ENCODE assay signal across 8 cellular contexts in genomic region chr17:47895254-47895855, GRCh38. TPM values are rescaled to one million over a fixed set of nuclear protein-coding genes. Genes with fewer than 3 reads are reported as not detected.
A peak's percentile ranks its signal among the peaks of the same experiment; 100 is the strongest.
DNase-seq lines count a peak whose midpoint lies in the region; ATAC-seq and TF ChIP-seq lines count a peak whose summit lies in the region.

No MANE protein-coding gene starts in this region.

- ATAC-seq in HG03196 (IDR thresholded peaks at IDR 0.05; ENCODE audit: unreplicated experiment) (no peak), GM21423 (IDR thresholded peaks at IDR 0.05; ENCODE audit: unreplicated experiment) (no peak)

- H2AFZ ChIP-seq in SU-DHL-6 (ENCODE audit: low read depth, low read length, severe bottlenecking) = peak overlapping the region; percentile 75

- H3K4me2 ChIP-seq in SU-DHL-6 (ENCODE audit: low read depth, low read length, poor library complexity, severe bottlenecking) = peak overlapping the region; percentile 73

- no peaks in the 10 kb centered on the region for H3K36me3 ChIP-seq in SU-DHL-6 (ENCODE audit: low read length)
- no peaks in the 10 kb centered on the region for H3K36me3 ChIP-seq in endocrine pancreas (ENCODE audit: control insufficient read depth, insufficient read depth, low read length)

- no peaks in the 10 kb centered on the region for H4K20me1 ChIP-seq in SU-DHL-6 (ENCODE audit: low read depth, low read length)

- H3K27me3 ChIP-seq in SU-DHL-6 (ENCODE audit: low read length) (no peaks in the 10 kb centered on the region), endocrine pancreas (ENCODE audit: control insufficient read depth, insufficient read depth, low read length) (no peaks in the 10 kb centered on the region)

- H3K9ac ChIP-seq in SU-DHL-6 (ENCODE audit: low read length) (peak overlapping the region; percentile 88), endocrine pancreas (ENCODE audit: control insufficient read depth, insufficient read depth, low read length) (peak overlapping the region; percentile 97)

- H3K79me2 ChIP-seq in SU-DHL-6 (ENCODE audit: insufficient read depth, low read length) = peaks cover 27% of the 10 kb centered on the region

- no peak for TF ChIP-seq CTCF in SU-DHL-6 (IDR thresholded peaks at IDR 0.05; ENCODE audit: insufficient read depth, low read length, poor library complexity, severe bottlenecking)

- peak overlapping the region; percentile 46 for H3K27ac ChIP-seq in SU-DHL-6 (ENCODE audit: low read depth, low read length)

- H3F3A ChIP-seq in SU-DHL-6 (ENCODE audit: insufficient read depth) = no peaks in the 10 kb centered on the region

- no peaks in the 10 kb centered on the region for H3K9me3 ChIP-seq in SU-DHL-6 (ENCODE audit: insufficient read depth, low read length)
- no peaks in the 10 kb centered on the region for H3K9me3 ChIP-seq in endocrine pancreas (ENCODE audit: control insufficient read depth, low read length)

- H3K4me1 ChIP-seq in endocrine pancreas (ENCODE audit: control insufficient read depth, insufficient read depth, low read length) = peaks cover 7% of the 10 kb centered on the region

- H3K4me3 ChIP-seq in SU-DHL-6 (ENCODE audit: insufficient read depth, low read length, poor library complexity, severe bottlenecking) (peak overlapping the region; percentile 90), endocrine pancreas (ENCODE audit: control insufficient read depth, insufficient read depth, low read length) (peak overlapping the region; percentile 74)

- no peaks in the 10 kb centered on the region for H3K9me2 ChIP-seq in SU-DHL-6 (replicated peaks; ENCODE audit: insufficient read depth, low read length)

- DNase-seq in activated gamma-delta T cell treated with anti-CD3 and anti-CD28 coated beads, Interleukin-2, amount 50 U/mL, for 16 hours (ENCODE audit: low read depth) = peak; percentile 6
- DNase-seq in activated gamma-delta T cell (lab: John Stamatoyannopoulos, UW) (no peak), myocyte (ENCODE audit: low read depth) (peak; percentile 60), ureter (ENCODE audit: low spot score) (peak; percentile 59)

RNA-seq across cellular contexts. Expression of gene SP2, which starts 0.7 kb away (rescaled TPM):
- total RNA-seq in myocyte (1.8 and 3.1 TPM in 2 replicates), ureter (22.7 TPM)
- polyA plus RNA-seq in myocyte (2012) = 15.8 TPM

RNA-seq across cellular contexts. Expression of gene SP6, which starts 44.4 kb away (rescaled TPM):
- total RNA-seq in myocyte = 0.05 and 0.16 TPM in 2 replicates
- 0.05 TPM for polyA plus RNA-seq in myocyte (2012)
- total RNA-seq in ureter = 9.2 TPM

RNA-seq across cellular contexts. Expression of gene PNPO, which starts 46.0 kb away (rescaled TPM):
- total RNA-seq in myocyte = 29.3 and 43.5 TPM in 2 replicates
- 12.8 TPM for polyA plus RNA-seq in myocyte (2012)
- 40.9 TPM for total RNA-seq in ureter

RNA-seq across cellular contexts. Expression of gene SCRN2, which starts 54.3 kb away (rescaled TPM):
- total RNA-seq in myocyte (111 and 158 TPM in 2 replicates), ureter (36.5 TPM)
- 85.2 TPM for polyA plus RNA-seq in myocyte (2012)
